10 cellular contexts compared by ENCODE assay signal in genomic region chr22:38243007-38243775, GRCh38. TPM values are rescaled to one million over a fixed set of nuclear protein-coding genes. Genes with fewer than 3 reads are reported as not detected.
DNase-seq lines count a peak whose midpoint lies in the region; ATAC-seq and TF ChIP-seq lines count a peak whose summit lies in the region.
"Had no signal": no experiment of that assay in that cellular context is flagged by ENCODE, and none has a peak within 500 bp of the region (broad histone marks: within the 10 kb centered on the region; RNA-seq: fewer than 3 reads in every experiment).

No MANE protein-coding gene starts in this region.

- WGBS in mammary epithelial cell (ENCODE audit: low coverage, missing lambda C conversion rate): 22% methylated on average over 8 of the region's 20 CpGs

- peaks cover 32% of the 10 kb centered on the region for H3K4me1 Mint-ChIP-seq in MCF 10A (ENCODE audit: insufficient read depth, unreplicated experiment)
- peaks cover 26% of the 10 kb centered on the region for H3K4me1 Mint-ChIP-seq in glutamatergic neuron (ENCODE audit: low read depth, unreplicated experiment)

- H3K9me3 Mint-ChIP-seq in MCF 10A (ENCODE audit: unreplicated experiment) (no peaks in the 10 kb centered on the region), glutamatergic neuron (ENCODE audit: unreplicated experiment) (peaks cover 6% of the 10 kb centered on the region)
- H3K9me3 Mint-ChIP-seq: T-helper 1 cell treated with Interleukin-12 subunit alpha and Interleukin-12 subunit beta and Interleukin-4 antibody, amounts not matched to agents 30 μg/mL and 1 μg/mL, for 36 hours had no signal

- BruUV-seq in MCF 10A (replicated peaks; lab: Mats Ljungman, UMichigan) (no TSS peak), mammary epithelial cell (replicated peaks; lab: Mats Ljungman, UMichigan) (no TSS peak)

- no peaks in the 10 kb centered on the region for H4K20me1 ChIP-seq in mammary epithelial cell (ENCODE audit: insufficient read depth, low read length)

- in situ Hi-C loops in mammary epithelial cell (cut with MboI; ENCODE audit: low sequenced_read_pairs in 2 of 2): no loop called here
- in situ Hi-C loops in HAP-1 (cut with MboI; ENCODE audit: low sequenced_read_pairs): no loop called here

- no peaks in the 10 kb centered on the region for H3K36me3 ChIP-seq in breast epithelium
- H3K36me3 ChIP-seq in mammary epithelial cell (ENCODE audit: insufficient read depth, low read length): peaks cover 12% of the 10 kb centered on the region
- peaks cover 4% of the 10 kb centered on the region; the same call in 1 of the 2 replicates for H3K36me3 ChIP-seq in HAP-1 (replicated peaks)

- H3K79me2 ChIP-seq in mammary epithelial cell (ENCODE audit: insufficient read depth, low read length): peaks cover 29% of the 10 kb centered on the region

- no peak overlapping the region for H3K9ac ChIP-seq in mammary epithelial cell (ENCODE audit: insufficient read depth, low read length)

- no peak for ATAC-seq in GM18870 (IDR thresholded peaks at IDR 0.05; ENCODE audit: unreplicated experiment)
- ATAC-seq: HCT116 had no signal

- CTCF ChIA-PET in MCF 10A (lab: Yijun Ruan, JAX): interaction anchor here (0.6 to 0.9 kb wide), 5 partner anchors 10 to 344 kb away, joined by 3 to 6 read pairs (median 3); no protein-coding TSS in a partner anchor
- CTCF ChIA-PET in mammary epithelial cell (lab: Charles Lee; ENCODE audit: low non-redundant PET): no interaction called here

- intact Hi-C loops in breast epithelium (cut with DNase I; ENCODE audit: low total_unique reads): no loop called here
- intact Hi-C loops in MCF 10A (cut with micrococcal nuclease): loop anchor here (5.0 kb wide), 1 partner anchor 74 kb away; the partner anchor contains the start of gene CSNK1E
- intact Hi-C loops in mammary epithelial cell (cut with micrococcal nuclease): loop anchor here (5.0 kb wide), 1 partner anchor 41 kb away; the partner anchor contains the start of gene MAFF

- H3K4me3 ChIP-seq in breast epithelium (no peak overlapping the region), mammary epithelial cell (replicated peaks in 1 of 3; ENCODE audit: insufficient read depth in 1 of 3, low read depth in 2 of 3, low read length in 3 of 3) (no peak overlapping the region), HAP-1 (no peak overlapping the region)

- dilution Hi-C loops in mammary epithelial cell (cut with HindIII; ENCODE audit: low sequenced_read_pairs): no loop called here

- H3K36me3 Mint-ChIP-seq in MCF 10A (ENCODE audit: insufficient read depth, unreplicated experiment): peaks cover 30% of the 10 kb centered on the region
- H3K36me3 Mint-ChIP-seq in glutamatergic neuron (ENCODE audit: unreplicated experiment): no peaks in the 10 kb centered on the region

- DNase-seq in breast epithelium (ENCODE audit: low spot score in 2 of 2): no peak
- no peak for DNase-seq in MCF 10A (ENCODE audit: unreplicated experiment)
- peak; percentile 22 for DNase-seq in mammary epithelial cell
- DNase-seq in medulla oblongata (ENCODE audit: extremely low spot score): peak; percentile 73
- DNase-seq in HAP-1 (ENCODE audit: low spot score in 2 of 2): no peak
- no peak for DNase-seq in SIG-M5 (lab: John Stamatoyannopoulos, UW)
- no peak for DNase-seq in glutamatergic neuron

- H3K4me1 ChIP-seq in breast epithelium (peaks cover 3 to 19% of the 10 kb centered on the region in 2 donors), mammary epithelial cell (ENCODE audit: insufficient read depth, low read length) (peaks cover 53% of the 10 kb centered on the region), HAP-1 (no peaks in the 10 kb centered on the region)

- POLR2A ChIA-PET in MCF 10A (lab: Yijun Ruan, JAX): no interaction called here

- no peak overlapping the region for H3K27ac Mint-ChIP-seq in MCF 10A (ENCODE audit: low read depth, unreplicated experiment)
- H3K27ac Mint-ChIP-seq in glutamatergic neuron (ENCODE audit: unreplicated experiment): no peak overlapping the region
- H3K27ac Mint-ChIP-seq: T-helper 1 cell treated with Interleukin-12 subunit alpha and Interleukin-12 subunit beta and Interleukin-4 antibody, amounts not matched to agents 30 μg/mL and 1 μg/mL, for 36 hours had no signal

- TF ChIP-seq CTCF in breast epithelium (IDR thresholded peaks at IDR 0.05): no peak
- TF ChIP-seq CTCF in MCF 10A (IDR thresholded peaks at IDR 0.05; ENCODE audit: unreplicated experiment): no peak
- no peak for TF ChIP-seq CTCF in mammary epithelial cell (conservative IDR thresholded peaks at IDR 0.05 in 1 of 2, IDR thresholded peaks at IDR 0.05 in 1 of 2; ENCODE audit: extremely low read depth in 1 of 2, insufficient read depth in 1 of 2, low read depth in 1 of 2, low read length in 2 of 2)
- TF ChIP-seq CTCF in glutamatergic neuron (IDR thresholded peaks at IDR 0.05; ENCODE audit: partially characterized antibody, unreplicated experiment): no peak

- no peak overlapping the region for H3K4me3 Mint-ChIP-seq in MCF 10A (ENCODE audit: unreplicated experiment)
- H3K4me3 Mint-ChIP-seq in glutamatergic neuron (ENCODE audit: unreplicated experiment): no peak overlapping the region
- H3K4me3 Mint-ChIP-seq: T-helper 1 cell treated with Interleukin-12 subunit alpha and Interleukin-12 subunit beta and Interleukin-4 antibody, amounts not matched to agents 30 μg/mL and 1 μg/mL, for 36 hours had no signal

- H3K27me3 Mint-ChIP-seq in MCF 10A (ENCODE audit: insufficient read depth, unreplicated experiment) (no peaks in the 10 kb centered on the region), glutamatergic neuron (ENCODE audit: unreplicated experiment) (peaks cover 5% of the 10 kb centered on the region)

- H3K9me3 ChIP-seq in breast epithelium (no peaks in the 10 kb centered on the region), mammary epithelial cell (replicated peaks; ENCODE audit: insufficient read depth, low read length) (no peaks in the 10 kb centered on the region), HAP-1 (no peaks in the 10 kb centered on the region)

- H3K4me2 ChIP-seq in mammary epithelial cell (ENCODE audit: insufficient read depth, low read depth, low read length): peak overlapping the region; percentile 8

- H3K27me3 ChIP-seq in breast epithelium: no peaks in the 10 kb centered on the region
- H3K27me3 ChIP-seq in mammary epithelial cell (ENCODE audit: insufficient read depth, low read length): no peaks in the 10 kb centered on the region
- H3K27me3 ChIP-seq in HAP-1 (ENCODE audit: low read depth): no peaks in the 10 kb centered on the region

- no peak overlapping the region for H2AFZ ChIP-seq in mammary epithelial cell (ENCODE audit: low read depth, low read length)

- no peak for TF ChIP-seq POLR2A in breast epithelium (IDR thresholded peaks at IDR 0.05)

- peak overlapping the region; percentile 42 to 67 for H3K27ac ChIP-seq in breast epithelium
- peak overlapping the region; percentile 12 for H3K27ac ChIP-seq in mammary epithelial cell (ENCODE audit: insufficient read depth, low read depth, low read length)

RNA-seq across cellular contexts. Expression of gene TMEM184B, which starts 29.6 kb away (rescaled TPM):
- total RNA-seq in breast epithelium (10 to 100 TPM; 30.6 to 49.5 (median 42.4) TPM), MCF 10A (2022) (58.7 and 69.1 TPM in 2 replicates), mammary epithelial cell (10 to 100 TPM; 26.2 to 68.5 TPM), glutamatergic neuron (ENCODE audit: unreplicated experiment) (81.0 TPM)
- polyA plus RNA-seq in mammary epithelial cell: 41.1 TPM
- polyA minus RNA-seq in mammary epithelial cell: 58.2 TPM

RNA-seq across cellular contexts. Expression of gene MAFF, which starts 41.4 kb away (rescaled TPM):
- total RNA-seq in breast epithelium (100 to 1,000 TPM in 1 of 3 donors, 10 to 100 TPM in 2; 37.3 to 126 (median 85.5) TPM), MCF 10A (2022) (54.7 and 71.4 TPM in 2 replicates), mammary epithelial cell (10 to 100 TPM; 17.0 to 48.5 TPM), glutamatergic neuron (ENCODE audit: unreplicated experiment) (1.8 TPM)
- polyA plus RNA-seq in mammary epithelial cell: 13.9 TPM
- polyA minus RNA-seq in mammary epithelial cell: 5.3 TPM

Comparison
In these comparisons a context has a peak if more than half of its experiments do, and no peak if none do; other contexts are left out.
1. DNase-seq: peak in mammary epithelial cell (single experiment) and medulla oblongata (single experiment); none in breast epithelium (0 of 2), MCF 10A (single experiment), HAP-1 (0 of 2), SIG-M5 (single experiment) and glutamatergic neuron (single experiment).